ENCODE assay signal across 32 cellular contexts in genomic region chr4:75194180-75194579, GRCh38.
"Had no signal": no experiment of that assay in that cellular context is flagged by ENCODE, and none has a peak within 500 bp of the region (broad histone marks: within the 10 kb centered on the region; RNA-seq: fewer than 3 reads in every experiment).

No MANE protein-coding gene starts in this region.

- H3K4me3 Mint-ChIP-seq: activated B cell treated with CpG ODN at 0.5 μM for 24 hours; activated CD8-positive, alpha-beta T cell treated with anti-CD3 and anti-CD28 coated beads for 36 hours; activated naive CD4-positive, alpha-beta T cell treated with anti-CD3 and anti-CD28 coated beads, Interleukin-2, amount 10 ng/mL, durations not matched to agents 7 days and 5 days; activated naive CD8-positive, alpha-beta T cell treated with anti-CD3 and anti-CD28 coated beads, Interleukin-2, amount 10 ng/mL, durations not matched to agents 7 days and 5 days; activated T-cell treated with anti-CD3 and anti-CD28 coated beads, Interleukin-2, amount 50 U/mL, for 4 hours; activated T-helper 17 cell treated with anti-CD3 and anti-CD28 coated beads, Interleukin-2, amount 50 U/mL, for 72 hours; T-helper 17 cell; T-helper 2 cell treated with Interferon-gamma antibody and Interleukin-4, amounts not matched to agents 5 μg/mL and 100 μg/mL, for 36 hours had no signal

- DNase-seq: activated B cell treated with CpG ODN at 0.5 μM for 24 hours; activated CD4-positive, alpha-beta T cell treated with anti-CD3 and anti-CD28 coated beads for 48 hours; activated CD4-positive, alpha-beta T cell treated with anti-CD3 and anti-CD28 coated beads, Interleukin-2, amount 50 U/mL, for 1 hour; activated CD4-positive, alpha-beta T cell treated with anti-CD3 and anti-CD28 coated beads, Interleukin-2, amount 50 U/mL, for 48 hours; activated CD8-positive, alpha-beta memory T cell treated with anti-CD3 and anti-CD28 coated beads for 24 hours; activated CD8-positive, alpha-beta T cell treated with anti-CD3 and anti-CD28 coated beads for 36 hours; activated effector memory CD4-positive, alpha-beta T cell treated with Interleukin-2 at 50 U/mL for 16 hours; activated naive CD4-positive, alpha-beta T cell; activated naive CD4-positive, alpha-beta T cell treated with anti-CD3 and anti-CD28 coated beads, Interleukin-2, amount 10 ng/mL, durations not matched to agents 7 days and 5 days; activated naive CD8-positive, alpha-beta T cell treated with anti-CD3 and anti-CD28 coated beads, Interleukin-2, amount 10 ng/mL, durations not matched to agents 7 days and 5 days; activated T-cell treated with anti-CD3 and anti-CD28 coated beads, Interleukin-2, amount 50 U/mL, for 4 hours; brain microvascular endothelial cell; caudate nucleus; cortex of kidney; dermis blood vessel endothelial cell; effector CD4-positive, alpha-beta T cell; esophagus squamous epithelium; foreskin melanocyte; T-helper 1 cell; T-helper 17 cell; T1000; WERI-Rb-1 had no signal

- FAIRE-seq: astrocyte, colon, endometrium, endothelial cell of umbilical vein had no signal

- H3K27me3 ChIP-seq: brain microvascular endothelial cell, esophagus squamous epithelium, gastroesophageal sphincter had no signal

- H3K4me1 ChIP-seq: esophagus squamous epithelium had no signal

- H3K36me3 Mint-ChIP-seq: activated naive CD4-positive, alpha-beta T cell treated with anti-CD3 and anti-CD28 coated beads, Interleukin-2, amount 10 ng/mL, durations not matched to agents 7 days and 5 days; activated naive CD4-positive, alpha-beta T cell treated with anti-CD3 and anti-CD28 coated beads, Interleukin-2, amount 50 U/mL, for 72 hours; activated naive CD8-positive, alpha-beta T cell treated with anti-CD3 and anti-CD28 coated beads, Interleukin-2, amount 10 ng/mL, durations not matched to agents 7 days and 5 days had no signal

- H3K27ac Mint-ChIP-seq: activated B cell treated with CpG ODN at 0.5 μM for 24 hours; activated CD8-positive, alpha-beta T cell treated with anti-CD3 and anti-CD28 coated beads for 36 hours; activated naive CD4-positive, alpha-beta T cell treated with anti-CD3 and anti-CD28 coated beads, Interleukin-2, amount 10 ng/mL, durations not matched to agents 7 days and 5 days; activated naive CD4-positive, alpha-beta T cell treated with anti-CD3 and anti-CD28 coated beads, Interleukin-2, amount 50 U/mL, for 72 hours; activated naive CD8-positive, alpha-beta T cell treated with anti-CD3 and anti-CD28 coated beads, Interleukin-2, amount 10 ng/mL, durations not matched to agents 7 days and 5 days; activated T-helper 17 cell treated with anti-CD3 and anti-CD28 coated beads, Interleukin-2, amount 50 U/mL, for 72 hours; T-helper 17 cell; T-helper 2 cell treated with Interferon-gamma antibody and Interleukin-4, amounts not matched to agents 5 μg/mL and 100 μg/mL, for 36 hours had no signal

- H3K27ac ChIP-seq: brain microvascular endothelial cell, epithelial cell of prostate, esophagus squamous epithelium, gastroesophageal sphincter, WERI-Rb-1 had no signal

- H3K27me3 Mint-ChIP-seq: activated CD8-positive, alpha-beta T cell treated with anti-CD3 and anti-CD28 coated beads for 36 hours; activated naive CD4-positive, alpha-beta T cell treated with anti-CD3 and anti-CD28 coated beads, Interleukin-2, amount 10 ng/mL, durations not matched to agents 7 days and 5 days; activated naive CD8-positive, alpha-beta T cell treated with anti-CD3 and anti-CD28 coated beads, Interleukin-2, amount 10 ng/mL, durations not matched to agents 7 days and 5 days; activated T-helper 17 cell treated with anti-CD3 and anti-CD28 coated beads, Interleukin-2, amount 50 U/mL, for 72 hours; T-helper 17 cell had no signal

- H3K9me3 Mint-ChIP-seq: activated naive CD8-positive, alpha-beta T cell treated with anti-CD3 and anti-CD28 coated beads, Interleukin-2, amount 10 ng/mL, durations not matched to agents 7 days and 5 days had no signal

- H3K9me3 ChIP-seq: esophagus squamous epithelium had no signal

- H3K36me3 ChIP-seq: brain microvascular endothelial cell, esophagus squamous epithelium, gastroesophageal sphincter, WERI-Rb-1 had no signal

- ATAC-seq: activated CD4-positive, CD25-positive, alpha-beta regulatory T cell treated with anti-CD3 and anti-CD28 coated beads, Interleukin-2, amount 50 U/mL, for 24 hours; activated CD8-positive, alpha-beta T cell treated with anti-CD3 and anti-CD28 coated beads for 36 hours; activated naive CD4-positive, alpha-beta T cell treated with anti-CD3 and anti-CD28 coated beads, Interleukin-2, amount 50 U/mL, for 72 hours; activated T-cell treated with anti-CD3 and anti-CD28 coated beads, Interleukin-2, amount 50 U/mL, for 4 hours; activated T-helper 17 cell treated with anti-CD3 and anti-CD28 coated beads, Interleukin-2, amount 50 U/mL, for 72 hours; gastroesophageal sphincter; T-helper 17 cell had no signal

- H3K4me1 Mint-ChIP-seq: activated B cell treated with CpG ODN at 0.5 μM for 24 hours; activated naive CD4-positive, alpha-beta T cell treated with anti-CD3 and anti-CD28 coated beads, Interleukin-2, amount 10 ng/mL, durations not matched to agents 7 days and 5 days; activated naive CD8-positive, alpha-beta T cell treated with anti-CD3 and anti-CD28 coated beads, Interleukin-2, amount 10 ng/mL, durations not matched to agents 7 days and 5 days; activated T-helper 17 cell treated with anti-CD3 and anti-CD28 coated beads, Interleukin-2, amount 50 U/mL, for 72 hours; T-helper 17 cell had no signal

- H3K4me3 ChIP-seq: esophagus squamous epithelium, gastroesophageal sphincter had no signal
